17 cellular contexts compared by ENCODE assay signal in the genomic region with DNA sequence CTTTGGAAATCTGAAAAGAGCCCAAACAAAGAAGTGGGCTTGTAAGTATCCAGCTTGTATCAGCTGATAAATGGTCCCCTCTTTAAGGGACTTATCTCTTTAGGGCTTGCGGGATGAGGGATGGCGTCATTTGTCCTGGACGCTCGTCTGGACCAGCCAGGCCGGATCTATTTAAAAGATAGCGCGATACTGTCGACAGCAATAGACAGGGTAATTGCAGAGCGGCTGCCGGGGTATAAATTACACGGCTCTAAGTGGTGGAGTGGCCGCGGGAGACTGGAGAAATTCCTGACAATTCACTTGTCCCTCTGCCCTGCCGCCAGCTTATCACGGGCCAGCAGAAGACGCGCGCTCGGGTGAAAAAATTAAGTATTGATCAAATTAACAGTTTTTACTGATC.
"Had no signal": no experiment of that assay in that cellular context is flagged by ENCODE, and none has a peak within 500 bp of the region (broad histone marks: within the 10 kb centered on the region; RNA-seq: fewer than 3 reads in every experiment).

No MANE protein-coding gene starts in this region.

- H3K27ac ChIP-seq: brain microvascular endothelial cell, left lung, neural progenitor cell, pancreas had no signal

- ATAC-seq: activated naive CD4-positive, alpha-beta T cell treated with anti-CD3 and anti-CD28 coated beads, Interleukin-2, amount 50 U/mL, for 72 hours; left lung; pancreas; stimulated activated naive B cell treated with anti-CD40 and anti-IgM and Interleukin-4, amounts not matched to agents 10 μg/mL and 1 μg/mL and 100 μg/mL, for 72 hours had no signal

- H3K27me3 ChIP-seq: neural progenitor cell, pancreas had no signal

- DNase-seq: activated effector memory CD4-positive, alpha-beta T cell treated with Interleukin-2 at 50 U/mL for 16 hours; activated T-cell treated with anti-CD3 and anti-CD28 coated beads, Interleukin-2, amount 50 U/mL, for 24 hours; amygdala; brain microvascular endothelial cell; cerebellar nuclear complex; dermis blood vessel endothelial cell; endodermal cell; erythroblast; mesendoderm; stimulated activated naive B cell treated with anti-CD40 and anti-IgM and Interleukin-4, amounts not matched to agents 10 μg/mL and 1 μg/mL and 100 μg/mL, for 72 hours; substantia nigra; trophoblast cell had no signal

- H3K36me3 ChIP-seq: brain microvascular endothelial cell, left lung, neural progenitor cell, pancreas had no signal

- H3K4me1 ChIP-seq: left lung, neural progenitor cell, pancreas had no signal

- H3K4me3 ChIP-seq: left lung, neural progenitor cell, pancreas, smooth muscle cell had no signal
